Comparison of ENCODE assay signal across 18 cellular contexts in genomic region chr17:45923511-45924268, GRCh38. TPM values are rescaled to one million over a fixed set of nuclear protein-coding genes. Genes with fewer than 3 reads are reported as not detected.
DNase-seq lines count a peak whose midpoint lies in the region; ATAC-seq, FAIRE-seq and TF ChIP-seq lines count a peak whose summit lies in the region.
"Had no signal": no experiment of that assay in that cellular context is flagged by ENCODE, and none has a peak within 500 bp of the region (broad histone marks: within the 10 kb centered on the region; RNA-seq: fewer than 3 reads in every experiment).

No MANE protein-coding gene starts in this region.

- FAIRE-seq in urothelium cell line (lab: Jason Lieb, UNC) (no peak), D721Med (lab: Jason Lieb, UNC) (no peak)

- no peaks in the 10 kb centered on the region for H3K27me3 ChIP-seq in liver (ENCODE audit: control insufficient read depth in 4 of 4, insufficient read depth in 4 of 4, low read length in 3 of 4)
- H3K27me3 ChIP-seq: SJCRH30 had no signal

- H3K36me3 Mint-ChIP-seq in HFFc6 (ENCODE audit: low read depth), result peaks cover 6% of the 10 kb centered on the region; the same call in 1 of the 2 replicates

- no peak overlapping the region for H3K27ac Mint-ChIP-seq in HFFc6
- H3K27ac Mint-ChIP-seq: activated T-helper 2 cell treated with anti-CD3 and anti-CD28 coated beads, Interferon-gamma antibody, Interleukin-2, Interleukin-4, amounts not matched to agents 10 μg/mL and 5 μg/mL and 100 μg/mL, durations not matched to agents 14 hours and 24 hours and 36 hours; H9; stimulated activated naive CD8-positive, alpha-beta T cell treated with anti-CD3 and anti-CD28 coated beads, Interleukin-15, amount 100 ng/mL, for 72 hours had no signal

- no peaks in the 10 kb centered on the region for H3K9me3 ChIP-seq in liver (ENCODE audit: control insufficient read depth in 4 of 4, low read length in 3 of 4)
- H3K9me3 ChIP-seq: neutrophil had no signal

- 38% methylated on average over 7 of the region's 7 CpGs for WGBS in liver

- peaks cover 0 to 24% (median 17%) of the 10 kb centered on the region in 4 donors for H3K36me3 ChIP-seq in liver (ENCODE audit: control insufficient read depth in 4 of 4, insufficient read depth in 3 of 4, low read depth in 1 of 4, low read length in 3 of 4)
- H3K36me3 ChIP-seq: neutrophil, SJCRH30, spleen had no signal

- H3K9me3 Mint-ChIP-seq in HFFc6, result peaks cover 6% of the 10 kb centered on the region; the same call in 1 of the 2 replicates
- H3K9me3 Mint-ChIP-seq: activated T-helper 2 cell treated with anti-CD3 and anti-CD28 coated beads, Interferon-gamma antibody, Interleukin-2, Interleukin-4, amounts not matched to agents 10 μg/mL and 5 μg/mL and 100 μg/mL, durations not matched to agents 14 hours and 24 hours and 36 hours; H9 had no signal

- DNase-seq in AG08395 (ENCODE audit: low spot score), result peak; percentile 32
- DNase-seq in HFFc6, result peak; percentile 64
- peak; percentile 77 for DNase-seq in amniotic epithelial cell (ENCODE audit: low read depth)
- no peak for DNase-seq in urothelium cell line (ENCODE audit: low spot score)
- no peak for DNase-seq in D721Med (ENCODE audit: insufficient read length, low spot score)
- DNase-seq: aorta; DMS153; H9; NK-92 treated with Interleukin-12 subunit alpha and Interleukin-12 subunit beta, amount 100 ng/mL, for 24 hours; SJCRH30; spleen; stimulated activated naive CD8-positive, alpha-beta T cell treated with anti-CD3 and anti-CD28 coated beads, Interleukin-15, amount 100 ng/mL, for 72 hours had no signal

- H3K9ac ChIP-seq in liver (ENCODE audit: low read depth in 1 of 2, low read length in 2 of 2), result no peak overlapping the region
- H3K9ac ChIP-seq: KMS-11 had no signal

- H3K4me3 Mint-ChIP-seq in HFFc6, result no peak overlapping the region
- H3K4me3 Mint-ChIP-seq: H9; stimulated activated naive CD8-positive, alpha-beta T cell treated with anti-CD3 and anti-CD28 coated beads, Interleukin-15, amount 100 ng/mL, for 72 hours had no signal

- H3K4me3 ChIP-seq in liver (ENCODE audit: low read depth in 1 of 3, low read length in 3 of 3), result no peak overlapping the region
- H3K4me3 ChIP-seq: SJCRH30, spleen had no signal

- H3K27me3 Mint-ChIP-seq in HFFc6 (ENCODE audit: insufficient read depth), result peaks cover 60% of the 10 kb centered on the region
- H3K27me3 Mint-ChIP-seq: stimulated activated naive CD8-positive, alpha-beta T cell treated with anti-CD3 and anti-CD28 coated beads, Interleukin-15, amount 100 ng/mL, for 72 hours had no signal

- peak overlapping the region in 1 of 2 donors; percentile 32 for H3K27ac ChIP-seq in liver (ENCODE audit: low read depth in 1 of 2, low read length in 2 of 2)
- H3K27ac ChIP-seq: KMS-11, neutrophil, SJCRH30, spleen had no signal

- ATAC-seq in HG03378 (IDR thresholded peaks at IDR 0.05; ENCODE audit: unreplicated experiment) (no peak), HG03439 (IDR thresholded peaks at IDR 0.05; ENCODE audit: unreplicated experiment) (no peak)
- ATAC-seq: stimulated activated naive CD8-positive, alpha-beta T cell treated with anti-CD3 and anti-CD28 coated beads, Interleukin-15, amount 100 ng/mL, for 72 hours had no signal

- peaks cover 7 to 44% (median 41%) of the 10 kb centered on the region in 4 donors for H3K4me1 ChIP-seq in liver (ENCODE audit: control insufficient read depth in 4 of 4, insufficient read depth in 4 of 4, low read length in 3 of 4)
- H3K4me1 ChIP-seq: SJCRH30, spleen had no signal

- peaks cover 9% of the 10 kb centered on the region; the same call in 1 of the 2 replicates for H3K4me1 Mint-ChIP-seq in HFFc6 (ENCODE audit: low read depth)
- H3K4me1 Mint-ChIP-seq: stimulated activated naive CD8-positive, alpha-beta T cell treated with anti-CD3 and anti-CD28 coated beads, Interleukin-15, amount 100 ng/mL, for 72 hours had no signal

- TF ChIP-seq RAD21 in liver (IDR thresholded peaks at IDR 0.05), result peak in 1 of 2 donors; percentile 4

- TF ChIP-seq CTCF in HFFc6 (IDR thresholded peaks at IDR 0.05) (no peak), liver (IDR thresholded peaks at IDR 0.05; ENCODE audit: low read depth, low read length, missing input control) (no peak), D721Med (IDR thresholded peaks at IDR 0.05; ENCODE audit: insufficient read depth, missing control alignments) (no peak)

TF ChIP-seq in liver, 16 proteins besides CTCF, POLR2A, EP300 and RAD21:
- TF ChIP-seq MAX (IDR thresholded peaks at IDR 0.05), result peak; percentile 27
- no peak for TF ChIP-seq NR2F2 (IDR thresholded peaks at IDR 0.05)
- no peak for TF ChIP-seq HNF4G (IDR thresholded peaks at IDR 0.05)
- no peak for TF ChIP-seq ZBTB33 (IDR thresholded peaks at IDR 0.05)
- no peak for TF ChIP-seq GABPA (IDR thresholded peaks at IDR 0.05 in 1 of 2, conservative IDR thresholded peaks at IDR 0.05 in 1 of 2)
- no peak for TF ChIP-seq EGR1 (IDR thresholded peaks at IDR 0.05; ENCODE audit: low read depth in 2 of 2)
- peak; percentile 44 to 56 for TF ChIP-seq HNF4A (conservative IDR thresholded peaks at IDR 0.05)
- TF ChIP-seq FOXA1 (IDR thresholded peaks at IDR 0.05), result no peak
- TF ChIP-seq ATF3 (IDR thresholded peaks at IDR 0.05), result no peak
- TF ChIP-seq RXRA (IDR thresholded peaks at IDR 0.05), result peak in 1 of 2 donors; percentile 25
- TF ChIP-seq REST (IDR thresholded peaks at IDR 0.05), result no peak

RNA-seq across cellular contexts. Expression of gene MAPT, which starts 29.3 kb away (rescaled TPM):
- under 1 TPM; 0.11 to 0.43 (median 0.26) TPM for total RNA-seq in HFFc6 (2021; fragmentation: NEBNext Ultra II Directional; extraction: Animal tissue kit (Norgen Biotek cat#: 25700))
- under 1 TPM; 0.05 to 0.17 TPM for total RNA-seq in liver
- polyA plus RNA-seq in liver, result under 1 TPM; 0.38 to 0.67 TPM

Comparison
In these comparisons a context has a peak if more than half of its experiments do, and no peak if none do; other contexts are left out.
1. DNase-seq: peak in AG08395 (single experiment), HFFc6 (single experiment) and amniotic epithelial cell (single experiment); none in urothelium cell line (single experiment) and D721Med (single experiment).